In the genomic region with DNA sequence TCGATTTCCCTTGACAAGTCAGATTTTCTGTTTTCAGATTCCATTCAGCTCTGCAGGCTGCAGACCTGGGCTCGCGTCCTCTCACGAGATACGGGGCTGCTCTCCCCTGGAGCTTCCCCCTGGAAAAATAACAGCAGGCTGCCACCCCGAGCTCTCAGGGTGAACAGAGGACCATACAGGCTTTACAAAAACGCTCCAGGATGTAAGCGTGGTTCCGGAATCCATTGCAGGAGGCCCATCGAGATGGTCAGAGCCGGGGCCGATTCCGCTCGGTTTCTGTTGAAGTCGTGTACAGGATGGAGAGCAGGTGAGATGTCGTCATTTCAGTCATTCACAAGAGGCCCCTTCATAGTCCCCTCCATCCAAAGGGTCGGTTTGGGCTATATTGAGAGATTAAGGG, we compare ENCODE assay signal across 31 cellular contexts.
DNase-seq lines count a peak whose midpoint lies in the region; ATAC-seq and TF ChIP-seq lines count a peak whose summit lies in the region.
"Had no signal": no experiment of that assay in that cellular context is flagged by ENCODE, and none has a peak within 500 bp of the region (broad histone marks: within the 10 kb centered on the region; RNA-seq: fewer than 3 reads in every experiment).

No MANE protein-coding gene starts in this region.

- peaks cover 4% of the 10 kb centered on the region for H3K4me1 ChIP-seq in RWPE2 (ENCODE audit: insufficient read depth, poor library complexity, severe bottlenecking)
- no peaks in the 10 kb centered on the region for H3K4me1 ChIP-seq in osteoblast (ENCODE audit: insufficient read depth, low read length)
- H3K4me1 ChIP-seq: A549, BE2C, Caco-2 had no signal

- no peaks in the 10 kb centered on the region for H4K20me1 ChIP-seq in osteoblast (ENCODE audit: insufficient read depth, low read length)
- H4K20me1 ChIP-seq: BLaER1; BLaER1 treated with 17β-estradiol and CSF1 and Interleukin-3, amounts not matched to agents 10 nM and 100 nM had no signal

- H3K79me2 ChIP-seq in osteoblast (ENCODE audit: insufficient read depth, low read length), result no peaks in the 10 kb centered on the region

- no peaks in the 10 kb centered on the region for H3K36me3 ChIP-seq in RWPE2 (ENCODE audit: low read depth)
- H3K36me3 ChIP-seq in osteoblast (ENCODE audit: insufficient read depth, low read length), result no peaks in the 10 kb centered on the region
- H3K36me3 ChIP-seq: BE2C; BLaER1; BLaER1 treated with 17β-estradiol and CSF1 and Interleukin-3, amounts not matched to agents 10 nM and 100 nM had no signal

- TF ChIP-seq CTCF in RWPE2 (IDR thresholded peaks at IDR 0.05; ENCODE audit: poor library complexity, severe bottlenecking), result no peak
- no peak for TF ChIP-seq CTCF in osteoblast (IDR thresholded peaks at IDR 0.05; ENCODE audit: extremely low read depth, low read depth, low read length)

- H3K4me3 ChIP-seq in RWPE2 (ENCODE audit: severe bottlenecking) (no peak overlapping the region), osteoblast (ENCODE audit: insufficient read depth, low read length) (no peak overlapping the region)
- H3K4me3 ChIP-seq: A549; BLaER1; BLaER1 treated with 17β-estradiol and CSF1 and Interleukin-3, amounts not matched to agents 10 nM and 100 nM had no signal

- no peaks in the 10 kb centered on the region for H3K9me3 ChIP-seq in RWPE2 (ENCODE audit: severe bottlenecking)
- no peaks in the 10 kb centered on the region for H3K9me3 ChIP-seq in osteoblast (ENCODE audit: low read depth, low read length)
- H3K9me3 ChIP-seq: A549; BE2C; BLaER1; BLaER1 treated with 17β-estradiol and CSF1 and Interleukin-3, amounts not matched to agents 10 nM and 100 nM; Caco-2 had no signal

- H3K27me3 ChIP-seq in RWPE2 (ENCODE audit: insufficient read depth, poor library complexity, severe bottlenecking) (no peaks in the 10 kb centered on the region), osteoblast (ENCODE audit: insufficient read depth, low read length) (no peaks in the 10 kb centered on the region)
- H3K27me3 ChIP-seq: BE2C; BLaER1; BLaER1 treated with 17β-estradiol and CSF1 and Interleukin-3, amounts not matched to agents 10 nM and 100 nM had no signal

- H2AFZ ChIP-seq in osteoblast (ENCODE audit: low read length), result no peak overlapping the region

- H3K4me2 ChIP-seq in osteoblast (ENCODE audit: insufficient read depth, low read length), result no peak overlapping the region
- H3K4me2 ChIP-seq: A549; BLaER1; BLaER1 treated with 17β-estradiol and CSF1 and Interleukin-3, amounts not matched to agents 10 nM and 100 nM had no signal

- no peak overlapping the region for H3K27ac ChIP-seq in RWPE2 (ENCODE audit: poor library complexity, severe bottlenecking)
- H3K27ac ChIP-seq in osteoblast (ENCODE audit: low read depth, low read length), result no peak overlapping the region
- H3K27ac ChIP-seq: 22Rv1; A549; BLaER1; BLaER1 treated with 17β-estradiol and CSF1 and Interleukin-3, amounts not matched to agents 10 nM and 100 nM; C4-2B had no signal

- no peak for ATAC-seq in RWPE2 (ENCODE audit: low read depth)
- ATAC-seq: A549; CD8-positive, alpha-beta T cell had no signal

- peak; percentile 62 for DNase-seq in RWPE2 (ENCODE audit: low spot score)
- peak; percentile 80 for DNase-seq in mesenteric fat pad (ENCODE audit: low spot score)
- DNase-seq in osteoblast (ENCODE audit: insufficient read length, low spot score, missing footprints), result peak; percentile 13
- DNase-seq in kidney tubule cell (ENCODE audit: low spot score), result no peak
- DNase-seq in NCI-H2107 treated with DMSO at 0.1 percent for 48 hours (lab: John Stamatoyannopoulos, UW; ENCODE audit: unreplicated experiment), result no peak
- no peak for DNase-seq in activated effector memory CD4-positive, alpha-beta T cell treated with anti-CD3 and anti-CD28 coated beads, Interleukin-2, amount 50 U/mL, for 16 hours
- DNase-seq: 8988T; ACHN; AML-193; BE2C; C1 segment of cervical spinal cord; Caco-2; Calu3; CD4-positive, alpha-beta memory T cell; CD4-positive, alpha-beta T cell; CD4-positive, CD25-positive, alpha-beta regulatory T cell; CD8-positive, alpha-beta memory T cell; CD8-positive, alpha-beta T cell; COR-L47; DMS 273 treated with DMSO at 0.1 percent for 48 hours; DMS153; DMS53; DMS79; DMS79 treated with DMSO at 0.1 percent for 48 hours; DND-41; EL had no signal

Comparison
In these comparisons a context has a peak if more than half of its experiments do, and no peak if none do; other contexts are left out.
1. DNase-seq: peak in RWPE2 (single experiment), mesenteric fat pad (single experiment) and osteoblast (single experiment); none in kidney tubule cell (single experiment), NCI-H2107 treated with DMSO at 0.1 percent for 48 hours (single experiment) and activated effector memory CD4-positive, alpha-beta T cell treated with anti-CD3 and anti-CD28 coated beads, Interleukin-2, amount 50 U/mL, for 16 hours (single experiment).